14 cellular contexts compared by ENCODE assay signal in genomic region chr17:633641-634091, GRCh38.
A peak's percentile ranks its signal among the peaks of the same experiment; 100 is the strongest.
DNase-seq lines count a peak whose midpoint lies in the region; FAIRE-seq and TF ChIP-seq lines count a peak whose summit lies in the region.
"Had no signal": no experiment of that assay in that cellular context is flagged by ENCODE, and none has a peak within 500 bp of the region (broad histone marks: within the 10 kb centered on the region; RNA-seq: fewer than 3 reads in every experiment).

No MANE protein-coding gene starts in this region.

- peak overlapping the region in 1 of 3 donors; percentile 24 for H3K27ac ChIP-seq in thyroid gland

- H3K4me3 ChIP-seq in cardiac fibroblast (replicated peaks in 1 of 2; ENCODE audit: low read depth in 2 of 2, low read length in 2 of 2) (no peak overlapping the region), thyroid gland (replicated peaks in 1 of 3) (no peak overlapping the region)

- DNase-seq in CD1c-positive myeloid dendritic cell (ENCODE audit: extremely low spot score) (peak; percentile 51), cardiac fibroblast (ENCODE audit: low read depth in 2 of 2) (peak; percentile 54 to 78), iris pigment epithelial cell (ENCODE audit: low read depth) (peak; percentile 16), retina (peak; percentile 39), GM12892 (ENCODE audit: insufficient read length) (no peak), thyroid gland (no peak)
- no peak for DNase-seq in activated CD4-positive, alpha-beta T cell treated with anti-CD3 and anti-CD28 coated beads, Interleukin-2, amount 50 U/mL, for 1 hour
- no peak for DNase-seq in activated CD4-positive, CD25-positive, alpha-beta regulatory T cell treated with anti-CD3 and anti-CD28 coated beads, Interleukin-2, amount 50 U/mL, for 72 hours
- DNase-seq: activated CD4-positive, alpha-beta T cell treated with anti-CD3 and anti-CD28 coated beads, Interleukin-2, amount 10 ng/mL, durations not matched to agents 24 days and 14 days; activated naive CD4-positive, alpha-beta T cell; EL; naive thymus-derived CD4-positive, alpha-beta T cell; NCI-H1436 treated with DMSO at 0.1 percent for 48 hours; stimulated activated naive CD4-positive, alpha-beta T cell treated with Interleukin-2 at 50 U/mL for 16 hours had no signal

- no peaks in the 10 kb centered on the region for H3K4me1 ChIP-seq in thyroid gland

- H3K9me3 ChIP-seq in thyroid gland: no peaks in the 10 kb centered on the region

- TF ChIP-seq POLR2A in GM12892 (IDR thresholded peaks at IDR 0.05; ENCODE audit: low read depth, low read length): no peak
- TF ChIP-seq POLR2A in thyroid gland (IDR thresholded peaks at IDR 0.05): no peak

- intact Hi-C loops in thyroid gland (cut with DNase I): no loop called here

- H3K36me3 ChIP-seq in thyroid gland: peaks cover 0 to 4% of the 10 kb centered on the region in 2 donors

- TF ChIP-seq CTCF in cardiac fibroblast (IDR thresholded peaks at IDR 0.05; ENCODE audit: low read depth, low read length) (no peak), thyroid gland (IDR thresholded peaks at IDR 0.05) (no peak)

- H3K27me3 ChIP-seq in thyroid gland: no peaks in the 10 kb centered on the region

- 68 to 70% methylated on average over 8 of the region's 8 CpGs for WGBS in thyroid gland, 2 donors

- FAIRE-seq in GM12892 (lab: Jason Lieb, UNC): no peak

Comparison
In these comparisons a context has a peak if more than half of its experiments do, and no peak if none do; other contexts are left out.
1. DNase-seq: peak in CD1c-positive myeloid dendritic cell (single experiment), cardiac fibroblast (2 of 2), iris pigment epithelial cell (single experiment) and retina (single experiment); none in activated CD4-positive, alpha-beta T cell treated with anti-CD3 and anti-CD28 coated beads, Interleukin-2, amount 50 U/mL, for 1 hour (single experiment), GM12892 (single experiment), activated CD4-positive, CD25-positive, alpha-beta regulatory T cell treated with anti-CD3 and anti-CD28 coated beads, Interleukin-2, amount 50 U/mL, for 72 hours (single experiment) and thyroid gland (0 of 2).